Comparison of ENCODE assay signal across 15 cellular contexts in genomic region chr12:92424338-92424737, GRCh38.
DNase-seq lines count a peak whose midpoint lies in the region; ATAC-seq and TF ChIP-seq lines count a peak whose summit lies in the region.
"Had no signal": no experiment of that assay in that cellular context is flagged by ENCODE, and none has a peak within 500 bp of the region (broad histone marks: within the 10 kb centered on the region; RNA-seq: fewer than 3 reads in every experiment).

No MANE protein-coding gene starts in this region.

- no peak overlapping the region for H3K4me3 Mint-ChIP-seq in mesothelial cell of epicardium
- H3K4me3 Mint-ChIP-seq: stimulated activated naive CD8-positive, alpha-beta T cell treated with anti-CD3 and anti-CD28 coated beads, Interleukin-15, Interleukin-2, amounts not matched to agents 100 ng/mL and 50 ng/mL, for 24 hours had no signal

- TF ChIP-seq CTCF in epithelial cell of esophagus (IDR thresholded peaks at IDR 0.05; ENCODE audit: insufficient read depth, low read depth, low read length, missing control alignments) (no peak), mesothelial cell of epicardium (IDR thresholded peaks at IDR 0.05; ENCODE audit: unreplicated experiment) (no peak)

- H3K27ac Mint-ChIP-seq in mesothelial cell of epicardium, result peak overlapping the region; percentile 22

- ATAC-seq in HG03521 (IDR thresholded peaks at IDR 0.05; ENCODE audit: unreplicated experiment), result no peak
- no peak for ATAC-seq in HG03175 (IDR thresholded peaks at IDR 0.05; ENCODE audit: unreplicated experiment)
- no peak for ATAC-seq in HG02623 (IDR thresholded peaks at IDR 0.05; ENCODE audit: unreplicated experiment)

- no peaks in the 10 kb centered on the region for H3K36me3 Mint-ChIP-seq in mesothelial cell of epicardium

- H3K4me1 Mint-ChIP-seq in mesothelial cell of epicardium, result peaks cover 44% of the 10 kb centered on the region

- no peaks in the 10 kb centered on the region for H3K27me3 Mint-ChIP-seq in mesothelial cell of epicardium (ENCODE audit: low read depth)
- H3K27me3 Mint-ChIP-seq: stimulated activated naive CD8-positive, alpha-beta T cell treated with anti-CD3 and anti-CD28 coated beads, Interleukin-15, Interleukin-2, amounts not matched to agents 100 ng/mL and 50 ng/mL, for 24 hours had no signal

- peaks cover 9% of the 10 kb centered on the region for H3K9me3 Mint-ChIP-seq in mesothelial cell of epicardium

- no peak overlapping the region for H3K4me3 ChIP-seq in epithelial cell of esophagus (ENCODE audit: low read length)
- H3K4me3 ChIP-seq: BLaER1, hepatocyte, prostate gland had no signal

- DNase-seq in EL, result peak; percentile 23
- peak; percentile 25 for DNase-seq in NOMO-1 treated with dmso at 0.1 percent for 144 hours (lab: John Stamatoyannopoulos, UW; ENCODE audit: unreplicated experiment)
- peak; percentile 36 for DNase-seq in epithelial cell of esophagus (ENCODE audit: low read depth)
- no peak for DNase-seq in mesothelial cell of epicardium (ENCODE audit: low spot score in 2 of 2, unreplicated experiment in 2 of 2)
- DNase-seq in NCI-H1694 treated with DMSO at 0.1 percent for 48 hours (lab: John Stamatoyannopoulos, UW), result no peak
- DNase-seq: DND-41; NCI-H446 treated with DMSO at 0.1 percent for 48 hours; stimulated activated CD4-positive, alpha-beta T cell treated with anti-CD3 and anti-CD28 coated beads, Interleukin-4, amount 100 ng/mL, for 4 hours had no signal

Comparison
In these comparisons a context has a peak if more than half of its experiments do, and no peak if none do; other contexts are left out.
1. DNase-seq: peak in EL (single experiment), NOMO-1 treated with dmso at 0.1 percent for 144 hours (single experiment) and epithelial cell of esophagus (single experiment); none in mesothelial cell of epicardium (0 of 2) and NCI-H1694 treated with DMSO at 0.1 percent for 48 hours (single experiment).